ENCODE assay signal across 8 cellular contexts in genomic region chr14:50231475-50232275, GRCh38. TPM values are rescaled to one million over a fixed set of nuclear protein-coding genes. Genes with fewer than 3 reads are reported as not detected.
DNase-seq lines count a peak whose midpoint lies in the region; ATAC-seq, FAIRE-seq and TF ChIP-seq lines count a peak whose summit lies in the region.

TSS of gene SOS2 (minus strand) at chr14:50231578. CDS start at chr14:50231283, 295 bp downstream.

- H3K27me3 ChIP-seq in left ventricle myocardium inferior (ENCODE audit: low read depth): no peaks in the 10 kb centered on the region

- no peaks in the 10 kb centered on the region for H3K36me3 ChIP-seq in left ventricle myocardium inferior

- H3K4me3 Mint-ChIP-seq in T-helper 1 cell treated with Interleukin-12 subunit alpha and Interleukin-12 subunit beta and Interleukin-4 antibody, amounts not matched to agents 30 μg/mL and 1 μg/mL, for 36 hours: peak within 1 kb of the TSS; percentile 91

- peaks cover 4% of the 10 kb centered on the region for H3K27me3 Mint-ChIP-seq in T-helper 1 cell treated with Interleukin-12 subunit alpha and Interleukin-12 subunit beta and Interleukin-4 antibody, amounts not matched to agents 30 μg/mL and 1 μg/mL, for 36 hours (ENCODE audit: low read depth)

- intact Hi-C loops in left ventricle myocardium inferior (cut with micrococcal nuclease): no loop called here

- H3K4me1 Mint-ChIP-seq in T-helper 1 cell treated with Interleukin-12 subunit alpha and Interleukin-12 subunit beta and Interleukin-4 antibody, amounts not matched to agents 30 μg/mL and 1 μg/mL, for 36 hours (ENCODE audit: low read depth): peaks cover 31% of the 10 kb centered on the region

- in situ Hi-C loops in GM13977 (cut with MboI; ENCODE audit: low pct_unique_long_range_greater_than_20kb, low sequenced_read_pairs, unreplicated experiment): no loop called here

- DNase-seq in GM13977 (ENCODE audit: low spot score): peak; percentile 90
- peak; percentile 52 for DNase-seq in NCI-H1417 treated with DMSO at 0.1 percent for 48 hours (lab: John Stamatoyannopoulos, UW)
- DNase-seq in amniotic stem cell (lab: John Stamatoyannopoulos, UW): peak; percentile 67
- peak; percentile 90 for DNase-seq in left ventricle myocardium inferior
- peak; percentile 35 for DNase-seq in pulmonary artery endothelial cell (ENCODE audit: low read depth, low spot score)
- DNase-seq in urothelium cell line (ENCODE audit: low spot score): peak; percentile 98

- H3K27ac ChIP-seq in left ventricle myocardium inferior (replicated peaks): peak within 1 kb of the TSS; percentile 99

- H3K9me3 ChIP-seq in left ventricle myocardium inferior (replicated peaks): no peaks in the 10 kb centered on the region

- H3K27ac Mint-ChIP-seq in T-helper 1 cell treated with Interleukin-12 subunit alpha and Interleukin-12 subunit beta and Interleukin-4 antibody, amounts not matched to agents 30 μg/mL and 1 μg/mL, for 36 hours: peak within 1 kb of the TSS; percentile 94

- H3K4me1 ChIP-seq in left ventricle myocardium inferior: peaks cover 57% of the 10 kb centered on the region

- H3K9me3 Mint-ChIP-seq in T-helper 1 cell treated with Interleukin-12 subunit alpha and Interleukin-12 subunit beta and Interleukin-4 antibody, amounts not matched to agents 30 μg/mL and 1 μg/mL, for 36 hours: peaks cover 11% of the 10 kb centered on the region

- TF ChIP-seq CTCF in GM13977 (IDR thresholded peaks at IDR 0.05; ENCODE audit: extremely low read depth, insufficient read depth, missing control alignments) (no peak), left ventricle myocardium inferior (IDR thresholded peaks at IDR 0.05; ENCODE audit: borderline replicate concordance) (no peak)

- peak within 1 kb of the TSS; percentile 83 for H3K4me3 ChIP-seq in left ventricle myocardium inferior

- FAIRE-seq in urothelium cell line (lab: Jason Lieb, UNC): peak; percentile 69

- H3K36me3 Mint-ChIP-seq in T-helper 1 cell treated with Interleukin-12 subunit alpha and Interleukin-12 subunit beta and Interleukin-4 antibody, amounts not matched to agents 30 μg/mL and 1 μg/mL, for 36 hours (ENCODE audit: low read depth): peaks cover 16% of the 10 kb centered on the region

- peak; percentile 91 for ATAC-seq in HG02798 (IDR thresholded peaks at IDR 0.05; ENCODE audit: poor library complexity, unreplicated experiment)

RNA-seq across cellular contexts. Expression of gene SOS2, which starts in this region (rescaled TPM):
- total RNA-seq in left ventricle myocardium inferior: 33.0 TPM
- 17.2 and 19.7 TPM in 2 replicates for total RNA-seq in pulmonary artery endothelial cell

Comparison
In these comparisons a context has a peak if more than half of its experiments do, and no peak if none do; other contexts are left out.
1. Peak in every context shown above with its lines: DNase-seq, ATAC-seq, H3K4me3 ChIP-seq and H3K27ac ChIP-seq.
2. DNase-seq: peak in every context shown above with its lines; median percentile 98 in urothelium cell line; 90 in GM13977; 90 in left ventricle myocardium inferior; 67 in amniotic stem cell; 52 in NCI-H1417 treated with DMSO at 0.1 percent for 48 hours; 35 in pulmonary artery endothelial cell.